ENCODE assay signal across 5 cellular contexts in genomic region chr5:38599751-38600150, GRCh38. TPM values are rescaled to one million over a fixed set of nuclear protein-coding genes. Genes with fewer than 3 reads are reported as not detected.
"Had no signal": no experiment of that assay in that cellular context is flagged by ENCODE, and none has a peak within 500 bp of the region (broad histone marks: within the 10 kb centered on the region; RNA-seq: fewer than 3 reads in every experiment).

No MANE protein-coding gene starts in this region.

RNA-seq across cellular contexts. Expression of gene LIFR, which starts 43.3 kb away (rescaled TPM):
- total RNA-seq: activated CD8-positive, alpha-beta memory T cell treated with anti-CD3 and anti-CD28 coated beads for 36 hours; activated CD8-positive, alpha-beta T cell treated with anti-CD3 and anti-CD28 coated beads for 36 hours; activated naive CD8-positive, alpha-beta T cell treated with anti-CD3 and anti-CD28 coated beads for 36 hours; T-helper 1 cell treated with Interleukin-12 subunit alpha and Interleukin-12 subunit beta and Interleukin-4 antibody, amounts not matched to agents 30 ng/mL and 1 ng/mL, for 36 hours; T-helper 2 cell treated with Interferon-gamma antibody and Interleukin-4, amounts not matched to agents 100 ng/mL and 5 ng/mL, for 36 hours had no signal
